8 cellular contexts compared by ENCODE assay signal in the genomic region with DNA sequence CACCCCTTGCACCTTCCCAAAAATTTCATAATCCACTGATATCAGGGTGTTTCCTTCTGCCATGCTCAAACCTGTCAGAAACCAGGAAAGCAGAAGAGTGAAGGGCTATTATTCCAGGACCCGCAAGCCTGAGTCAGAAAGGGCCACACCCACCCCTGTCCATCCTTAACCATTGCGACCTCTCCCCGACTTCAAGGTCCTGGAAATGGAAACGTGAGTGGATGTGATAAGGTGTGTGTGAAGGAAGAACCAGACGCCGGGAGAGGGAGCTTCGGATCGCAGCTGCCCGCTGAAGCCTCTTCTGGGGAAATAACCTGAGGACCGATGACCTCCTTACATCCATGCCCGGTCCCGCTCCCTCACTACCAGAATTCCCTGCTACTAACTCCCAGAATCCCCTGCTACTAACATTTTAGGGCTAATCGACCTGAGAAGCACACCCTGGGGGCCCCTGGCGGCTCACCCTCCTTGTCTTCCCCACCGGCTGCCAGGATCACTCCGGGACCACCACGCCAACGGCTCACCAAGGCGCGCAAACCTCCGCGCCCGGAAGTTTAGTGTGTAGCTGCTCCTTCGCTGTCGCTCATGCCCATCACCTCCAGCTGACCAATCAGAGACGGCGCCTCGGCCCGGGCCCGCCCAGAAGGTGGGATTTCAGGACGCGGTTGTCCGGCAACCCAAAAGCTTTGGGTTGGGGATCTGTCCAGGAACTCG. TPM values are rescaled to one million over a fixed set of nuclear protein-coding genes. Genes with fewer than 3 reads are reported as not detected.
DNase-seq lines count a peak whose midpoint lies in the region; ATAC-seq and TF ChIP-seq lines count a peak whose summit lies in the region.

TSS of gene ACYP1 (minus strand) at position 534 of the 714 bp plus-strand sequence. CDS start at position 63, 471 bp downstream.

- H3K4me3 ChIP-seq in DOHH2 (ENCODE audit: low read length) (peak within 1 kb of the TSS; percentile 94), GM23338 (peak within 1 kb of the TSS; percentile 82), esophagus squamous epithelium (peak within 1 kb of the TSS; percentile 81 to 87 (median 84))

- H3K36me3 ChIP-seq in DOHH2 (ENCODE audit: control insufficient read depth, low read length) (peaks cover 27% of the 10 kb centered on the region), GM23338 (ENCODE audit: insufficient read depth) (peaks cover 8% of the 10 kb centered on the region; the same call in 1 of the 2 replicates), esophagus squamous epithelium (peaks cover 0 to 18% (median 0%) of the 10 kb centered on the region in 3 donors)

- peaks cover 26% of the 10 kb centered on the region for H3K36me3 Mint-ChIP-seq in GM23338 (ENCODE audit: low read depth)
- no peaks in the 10 kb centered on the region for H3K36me3 Mint-ChIP-seq in naive B cell
- peaks cover 15 to 17% of the 10 kb centered on the region in 2 donors for H3K36me3 Mint-ChIP-seq in stimulated activated naive B cell treated with anti-CD40 and anti-IgM and Interleukin-4, amounts not matched to agents 10 μg/mL and 1 μg/mL and 100 μg/mL, for 72 hours

- H3K9me3 ChIP-seq in DOHH2 (ENCODE audit: control insufficient read depth, insufficient read depth, low read length) (no peaks in the 10 kb centered on the region), esophagus squamous epithelium (no peaks in the 10 kb centered on the region)

- H3K79me2 ChIP-seq in DOHH2 (ENCODE audit: control insufficient read depth, low read length): peaks cover 34% of the 10 kb centered on the region
- peaks cover 47% of the 10 kb centered on the region for H3K79me2 ChIP-seq in GM23338 (replicated peaks; ENCODE audit: insufficient read depth)

- intact Hi-C loops in esophagus squamous epithelium (cut with DNase I): no loop called here

- peaks cover 8% of the 10 kb centered on the region; the same call in 2 of the 3 replicates for H3K9me3 Mint-ChIP-seq in GM23338
- peaks cover 0 to 2% (median 0%) of the 10 kb centered on the region in 7 donors for H3K9me3 Mint-ChIP-seq in naive B cell
- no peaks in the 10 kb centered on the region for H3K9me3 Mint-ChIP-seq in stimulated activated naive B cell treated with anti-CD40 and anti-IgM and Interleukin-4, amounts not matched to agents 10 μg/mL and 1 μg/mL and 100 μg/mL, for 72 hours

- ATAC-seq in GM23338: peak; percentile 97
- ATAC-seq in naive B cell (ENCODE audit: low read depth in 2 of 2): peak; percentile 100
- peak; percentile 100 for ATAC-seq in stimulated activated naive B cell treated with anti-CD40 and anti-IgM and Interleukin-4, amounts not matched to agents 10 μg/mL and 1 μg/mL and 100 μg/mL, for 72 hours (replicated peaks)

- H4K20me1 ChIP-seq in DOHH2 (ENCODE audit: control insufficient read depth, insufficient read depth, low read depth, low read length): no peaks in the 10 kb centered on the region
- no peaks in the 10 kb centered on the region; the same call in 1 of the 2 replicates for H4K20me1 ChIP-seq in GM23338 (replicated peaks; ENCODE audit: insufficient read depth)

- peaks cover 6% of the 10 kb centered on the region for H3F3A ChIP-seq in DOHH2 (ENCODE audit: control insufficient read depth, insufficient read depth)
- no peaks in the 10 kb centered on the region for H3F3A ChIP-seq in GM23338 (replicated peaks; ENCODE audit: low read depth)

- peak within 1 kb of the TSS; percentile 90 for H2AFZ ChIP-seq in GM23338

- peaks cover 4% of the 10 kb centered on the region; the same call in 2 of the 3 replicates for H3K4me1 Mint-ChIP-seq in GM23338
- H3K4me1 Mint-ChIP-seq in naive B cell: peaks cover 12 to 23% (median 18%) of the 10 kb centered on the region in 3 donors
- H3K4me1 Mint-ChIP-seq in stimulated activated naive B cell treated with anti-CD40 and anti-IgM and Interleukin-4, amounts not matched to agents 10 μg/mL and 1 μg/mL and 100 μg/mL, for 72 hours: peaks cover 5 to 14% of the 10 kb centered on the region in 2 donors

- TF ChIP-seq POLR2A in esophagus squamous epithelium (IDR thresholded peaks at IDR 0.05): peak in 1 of 4 donors; percentile 26

- TF ChIP-seq CTCF in DOHH2 (IDR thresholded peaks at IDR 0.05; ENCODE audit: low read depth, low read length, poor library complexity, severe bottlenecking) (no peak), GM23338 (conservative IDR thresholded peaks at IDR 0.05; ENCODE audit: low read depth in 2 of 2) (0 out of 4 replicates have a peak, but pooled peaks of 1 of the 2 experiments have one; percentile 22), esophagus squamous epithelium (IDR thresholded peaks at IDR 0.05) (peak in 1 of 6 experiments; percentile 6)

- H3K4me1 ChIP-seq in DOHH2 (ENCODE audit: control insufficient read depth, low read length): peaks cover 25% of the 10 kb centered on the region
- H3K4me1 ChIP-seq in GM23338 (ENCODE audit: insufficient read depth): peaks cover 9% of the 10 kb centered on the region; the same call in 1 of the 2 replicates
- peaks cover 18 to 40% (median 19%) of the 10 kb centered on the region in 3 donors for H3K4me1 ChIP-seq in esophagus squamous epithelium

- H3K27me3 ChIP-seq in DOHH2 (ENCODE audit: control insufficient read depth, low read length): no peaks in the 10 kb centered on the region
- no peaks in the 10 kb centered on the region for H3K27me3 ChIP-seq in GM23338 (ENCODE audit: insufficient read depth)
- H3K27me3 ChIP-seq in esophagus squamous epithelium: no peaks in the 10 kb centered on the region

- 1% methylated on average over 18 to 22 of the region's 34 CpGs for WGBS in esophagus squamous epithelium, 2 donors

- DNase-seq in GM23338 (ENCODE audit: low spot score) (peak; percentile 96), Kasumi-1 (lab: John Stamatoyannopoulos, UW) (peak; percentile 90 to 94), RKO (ENCODE audit: low spot score) (peak; percentile 90), activated T-helper 1 cell treated with Interleukin-2 at 50 U/mL for 16 hours (ENCODE audit: low read depth) (peak; percentile 82), esophagus squamous epithelium (lab: John Stamatoyannopoulos, UW) (peak; percentile 57), naive B cell (peak; percentile 89)
- peak; percentile 89 for DNase-seq in stimulated activated naive B cell treated with anti-CD40 and anti-IgM and Interleukin-4, amounts not matched to agents 10 μg/mL and 1 μg/mL and 100 μg/mL, for 72 hours

- no peak within 1 kb of the TSS for H3K27ac ChIP-seq in DOHH2 (ENCODE audit: low read depth, low read length)
- no peak within 1 kb of the TSS for H3K27ac ChIP-seq in GM23338 (ENCODE audit: low read depth)
- H3K27ac ChIP-seq in esophagus squamous epithelium: peak within 1 kb of the TSS; percentile 86 to 92 (median 90)

- H3K4me3 Mint-ChIP-seq in GM23338 (peak within 1 kb of the TSS; percentile 97), naive B cell (peak within 1 kb of the TSS; percentile 99 to 100 (median 100))
- H3K4me3 Mint-ChIP-seq in stimulated activated naive B cell treated with anti-CD40 and anti-IgM and Interleukin-4, amounts not matched to agents 10 μg/mL and 1 μg/mL and 100 μg/mL, for 72 hours: peak within 1 kb of the TSS; percentile 95 to 100

- H3K27me3 Mint-ChIP-seq in GM23338 (ENCODE audit: insufficient read depth, low read depth, poor library complexity) (peaks cover 2% of the 10 kb centered on the region), naive B cell (no peaks in the 10 kb centered on the region)
- no peaks in the 10 kb centered on the region for H3K27me3 Mint-ChIP-seq in stimulated activated naive B cell treated with anti-CD40 and anti-IgM and Interleukin-4, amounts not matched to agents 10 μg/mL and 1 μg/mL and 100 μg/mL, for 72 hours

- H3K9me2 ChIP-seq in DOHH2 (replicated peaks; ENCODE audit: control insufficient read depth, low read length) (no peaks in the 10 kb centered on the region), GM23338 (ENCODE audit: insufficient read depth) (no peaks in the 10 kb centered on the region)

- H3K4me2 ChIP-seq in DOHH2 (ENCODE audit: low read length) (peak within 1 kb of the TSS; percentile 87), GM23338 (peak within 1 kb of the TSS; percentile 91)

- H3K27ac Mint-ChIP-seq in GM23338 (peak within 1 kb of the TSS; percentile 92), naive B cell (peak within 1 kb of the TSS; percentile 70 to 97 (median 94))
- H3K27ac Mint-ChIP-seq in stimulated activated naive B cell treated with anti-CD40 and anti-IgM and Interleukin-4, amounts not matched to agents 10 μg/mL and 1 μg/mL and 100 μg/mL, for 72 hours: peak within 1 kb of the TSS; percentile 98

TF ChIP-seq in GM23338, 12 proteins besides CTCF, POLR2A, EP300 and RAD21:
- TF ChIP-seq NANOG (IDR thresholded peaks at IDR 0.05; ENCODE audit: borderline replicate concordance) (no peak), CREB1 (CRISPR knock-in tag; IDR thresholded peaks at IDR 0.05; ENCODE audit: low read depth) (peak; percentile 27; the same call in 1 of the 2 replicates), JUNB (IDR thresholded peaks at IDR 0.05; ENCODE audit: unreplicated experiment) (no peak), POLR2AphosphoS5 (IDR thresholded peaks at IDR 0.05; ENCODE audit: low read depth) (peak; percentile 80)
- TF ChIP-seq, protein P1, sequence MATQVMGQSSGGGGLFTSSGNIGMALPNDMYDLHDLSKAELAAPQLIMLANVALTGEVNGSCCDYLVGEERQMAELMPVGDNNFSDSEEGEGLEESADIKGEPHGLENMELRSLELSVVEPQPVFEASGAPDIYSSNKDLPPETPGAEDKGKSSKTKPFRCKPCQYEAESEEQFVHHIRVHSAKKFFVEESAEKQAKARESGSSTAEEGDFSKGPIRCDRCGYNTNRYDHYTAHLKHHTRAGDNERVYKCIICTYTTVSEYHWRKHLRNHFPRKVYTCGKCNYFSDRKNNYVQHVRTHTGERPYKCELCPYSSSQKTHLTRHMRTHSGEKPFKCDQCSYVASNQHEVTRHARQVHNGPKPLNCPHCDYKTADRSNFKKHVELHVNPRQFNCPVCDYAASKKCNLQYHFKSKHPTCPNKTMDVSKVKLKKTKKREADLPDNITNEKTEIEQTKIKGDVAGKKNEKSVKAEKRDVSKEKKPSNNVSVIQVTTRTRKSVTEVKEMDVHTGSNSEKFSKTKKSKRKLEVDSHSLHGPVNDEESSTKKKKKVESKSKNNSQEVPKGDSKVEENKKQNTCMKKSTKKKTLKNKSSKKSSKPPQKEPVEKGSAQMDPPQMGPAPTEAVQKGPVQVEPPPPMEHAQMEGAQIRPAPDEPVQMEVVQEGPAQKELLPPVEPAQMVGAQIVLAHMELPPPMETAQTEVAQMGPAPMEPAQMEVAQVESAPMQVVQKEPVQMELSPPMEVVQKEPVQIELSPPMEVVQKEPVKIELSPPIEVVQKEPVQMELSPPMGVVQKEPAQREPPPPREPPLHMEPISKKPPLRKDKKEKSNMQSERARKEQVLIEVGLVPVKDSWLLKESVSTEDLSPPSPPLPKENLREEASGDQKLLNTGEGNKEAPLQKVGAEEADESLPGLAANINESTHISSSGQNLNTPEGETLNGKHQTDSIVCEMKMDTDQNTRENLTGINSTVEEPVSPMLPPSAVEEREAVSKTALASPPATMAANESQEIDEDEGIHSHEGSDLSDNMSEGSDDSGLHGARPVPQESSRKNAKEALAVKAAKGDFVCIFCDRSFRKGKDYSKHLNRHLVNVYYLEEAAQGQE (IDR thresholded peaks at IDR 0.05; ENCODE audit: unreplicated experiment): peak; percentile 46

RNA-seq across cellular contexts. Expression of gene ACYP1, which starts in this region (rescaled TPM):
- total RNA-seq in GM23338 (2014; rRNA removed; shearing (Covaris generic)): 18.4 and 23.0 TPM in 2 replicates
- 91.5 and 104 TPM in 2 replicates for polyA plus RNA-seq in GM23338 (2016; fragmentation: Nextera tagmentation; extraction: Ambion mirVana)
- total RNA-seq in esophagus squamous epithelium: 10 to 100 TPM; 11.0 to 28.0 (median 15.4) TPM
- polyA plus RNA-seq in naive B cell (ENCODE audit: low read depth in 6 of 6): 10 to 100 TPM; 12.0 to 21.8 (median 17.2) TPM

Comparison
In these comparisons a context has a peak if more than half of its experiments do, and no peak if none do; other contexts are left out.
1. H3K27ac ChIP-seq: peak in esophagus squamous epithelium (4 of 4); none in DOHH2 (single experiment) and GM23338 (single experiment).
2. Peak in every context shown above with its lines, with median percentiles within 50 percentile points of each other: H3K4me3 ChIP-seq, ATAC-seq, DNase-seq, H3K27ac Mint-ChIP-seq and H3K4me3 Mint-ChIP-seq.